10 cellular contexts compared by ENCODE assay signal in genomic region chr1:108591471-108591870, GRCh38. TPM values are rescaled to one million over a fixed set of nuclear protein-coding genes. Genes with fewer than 3 reads are reported as not detected.
DNase-seq lines count a peak whose midpoint lies in the region; ATAC-seq and TF ChIP-seq lines count a peak whose summit lies in the region.
"Had no signal": no experiment of that assay in that cellular context is flagged by ENCODE, and none has a peak within 500 bp of the region (broad histone marks: within the 10 kb centered on the region; RNA-seq: fewer than 3 reads in every experiment).

No MANE protein-coding gene starts in this region.

- H3K27me3 Mint-ChIP-seq in T-cell, result no peaks in the 10 kb centered on the region
- H3K27me3 Mint-ChIP-seq: naive B cell had no signal

- no peak for TF ChIP-seq CTCF in heart left ventricle (IDR thresholded peaks at IDR 0.05)

- H3K36me3 ChIP-seq in BLaER1 treated with 17β-estradiol and CSF1 and Interleukin-3, amounts not matched to agents 10 nM and 100 nM, result peaks cover 0 to 14% (median 8%) of the 10 kb centered on the region in 11 experiments; a peak in 7 of 22 replicates
- no peaks in the 10 kb centered on the region for H3K36me3 ChIP-seq in heart left ventricle

- peaks cover 0 to 4% (median 3%) of the 10 kb centered on the region in 3 donors for H3K9me3 Mint-ChIP-seq in T-cell
- H3K9me3 Mint-ChIP-seq: naive B cell had no signal

- DNase-seq in T-cell (no peak), heart left ventricle (peak in 4 of 5 donors; percentile 26 to 52 (median 35)), sciatic nerve (ENCODE audit: low spot score) (no peak), HEK293T (ENCODE audit: extremely low spot score) (no peak), glomerular visceral epithelial cell (ENCODE audit: extremely low spot score) (no peak), GOT3 (lab: John Stamatoyannopoulos, UW) (no peak), NCI-H2029 (lab: John Stamatoyannopoulos, UW) (no peak)
- DNase-seq: NCI-H1092 treated with DMSO at 0.1 percent for 48 hours had no signal

- peak overlapping the region in 3 of 11 experiments; percentile 18 to 54 (median 22); a peak in 7 of 22 replicates for H3K9ac ChIP-seq in BLaER1 treated with 17β-estradiol and CSF1 and Interleukin-3, amounts not matched to agents 10 nM and 100 nM

- no peak overlapping the region for H3K4me3 ChIP-seq in BLaER1 treated with 17β-estradiol and CSF1 and Interleukin-3, amounts not matched to agents 10 nM and 100 nM
- H3K4me3 ChIP-seq in heart left ventricle, result peak overlapping the region in 2 of 12 donors; percentile 9 to 27

- peak overlapping the region in 1 of 3 donors; percentile 17 for H3K4me3 Mint-ChIP-seq in T-cell

- peaks cover 26% of the 10 kb centered on the region for H3K36me3 Mint-ChIP-seq in T-cell
- H3K36me3 Mint-ChIP-seq: naive B cell had no signal

- WGBS in heart left ventricle, 4 donors, result 72 to 76% (median 73%) methylated on average over 4 of the region's 4 CpGs

- peaks cover 0 to 26% (median 14%) of the 10 kb centered on the region in 11 experiments; a peak in 16 of 22 replicates for H3K9me3 ChIP-seq in BLaER1 treated with 17β-estradiol and CSF1 and Interleukin-3, amounts not matched to agents 10 nM and 100 nM (replicated peaks in 1 of 11)
- H3K9me3 ChIP-seq in heart left ventricle, result no peaks in the 10 kb centered on the region

- H3K27ac Mint-ChIP-seq in T-cell, result peak overlapping the region; percentile 59 to 76

- H3K27ac ChIP-seq in BLaER1 treated with 17β-estradiol and CSF1 and Interleukin-3, amounts not matched to agents 10 nM and 100 nM, result peak overlapping the region; percentile 36 to 83 (median 69); a peak in 19 of 22 replicates
- peak overlapping the region; percentile 10 to 88 (median 62) for H3K27ac ChIP-seq in heart left ventricle

- intact Hi-C loops in heart left ventricle (cut with DNase I) (no loop called here), sciatic nerve (cut with DNase I) (no loop called here)

- POLR2A ChIA-PET in T-cell (lab: Charles Lee), result no interaction called here
- POLR2A ChIA-PET in HEK293T (lab: Yijun Ruan, JAX), result no interaction called here

- peaks cover 0 to 96% (median 3%) of the 10 kb centered on the region in 11 experiments; a peak in 8 of 22 replicates for H4K20me1 ChIP-seq in BLaER1 treated with 17β-estradiol and CSF1 and Interleukin-3, amounts not matched to agents 10 nM and 100 nM

- ATAC-seq in T-cell (replicated peaks in 1 of 4), result no peak
- ATAC-seq in heart left ventricle, result peak; percentile 49 to 76 (median 64)
- ATAC-seq in sciatic nerve, result peak; percentile 68

- H3K27me3 ChIP-seq in BLaER1 treated with 17β-estradiol and CSF1 and Interleukin-3, amounts not matched to agents 10 nM and 100 nM, result no peaks in the 10 kb centered on the region
- H3K27me3 ChIP-seq in heart left ventricle, result no peaks in the 10 kb centered on the region

- H3K4me2 ChIP-seq in BLaER1 treated with 17β-estradiol and CSF1 and Interleukin-3, amounts not matched to agents 10 nM and 100 nM, result peak overlapping the region; percentile 0 to 77 (median 68); a peak in 17 of 22 replicates

- H3K4me1 Mint-ChIP-seq in T-cell, result peaks cover 25 to 62% (median 57%) of the 10 kb centered on the region in 3 donors

- H3K4me1 ChIP-seq in BLaER1 treated with 17β-estradiol and CSF1 and Interleukin-3, amounts not matched to agents 10 nM and 100 nM, result peaks cover 16 to 53% (median 35%) of the 10 kb centered on the region in 10 experiments
- peaks cover 0 to 53% (median 26%) of the 10 kb centered on the region in 12 donors for H3K4me1 ChIP-seq in heart left ventricle

- CTCF ChIA-PET in T-cell (lab: Charles Lee), result interaction anchor here in 1 of 2 donors (0.8 kb wide), 1 partner anchor 420 kb away, joined by 6 read pairs; no protein-coding TSS in a partner anchor
- CTCF ChIA-PET in HEK293T (lab: Yijun Ruan, JAX), result no interaction called here

- no peak for TF ChIP-seq POLR2A in heart left ventricle (IDR thresholded peaks at IDR 0.05)

TF ChIP-seq in HEK293T, 16 proteins besides CTCF, POLR2A, EP300 and RAD21:
- no peak for TF ChIP-seq PKNOX1 (IDR thresholded peaks at IDR 0.05)
- no peak for TF ChIP-seq HDGF (IDR thresholded peaks at IDR 0.05; ENCODE audit: borderline replicate concordance)
- no peak for TF ChIP-seq SP1 (IDR thresholded peaks at IDR 0.05)
- no peak for TF ChIP-seq TARDBP (IDR thresholded peaks at IDR 0.05)
- no peak for TF ChIP-seq ZNF384 (IDR thresholded peaks at IDR 0.05)
- TF ChIP-seq ARNT (IDR thresholded peaks at IDR 0.05), result no peak
- TF ChIP-seq NFRKB (IDR thresholded peaks at IDR 0.05), result no peak

RNA-seq across cellular contexts. Expression of gene EEIG2, which starts 31.6 kb away (rescaled TPM):
- total RNA-seq in T-cell (10 to 100 TPM in 4 of 5 donors, 1 to 10 TPM in 1; 6.7 to 16.2 (median 14.4) TPM), heart left ventricle (10 to 100 TPM in 2 of 9 donors, 1 to 10 TPM in 7; 3.4 to 14.1 (median 6.0) TPM), sciatic nerve (32.3 TPM)
- 1 to 10 TPM; 1.2 to 2.6 TPM for polyA plus RNA-seq in heart left ventricle

Comparison
In these comparisons a context has a peak if more than half of its experiments do, and no peak if none do; other contexts are left out.
1. ATAC-seq: peak in heart left ventricle (4 of 4) and sciatic nerve (single experiment); none in T-cell (0 of 4).
2. DNase-seq: peak in heart left ventricle (4 of 5); none in T-cell (0 of 34), sciatic nerve (single experiment), HEK293T (single experiment), glomerular visceral epithelial cell (single experiment), GOT3 (single experiment) and NCI-H2029 (single experiment).